Comparison of ENCODE assay signal across 1 cellular context in genomic region chr12:113358381-113359132, GRCh38.
TF ChIP-seq lines count a peak whose summit lies in the region.

Gene PLBD2 (plus strand): TSS chr12:113358587. CDS start chr12:113358601, 14 bp downstream.

TF ChIP-seq in HepG2, 621 proteins besides CTCF, POLR2A, EP300 and RAD21 (continued from another document and continues in another):
- TF ChIP-seq DZIP1 (CRISPR knock-in tag; IDR thresholded peaks at IDR 0.05) (no peak), ERF (CRISPR knock-in tag; IDR thresholded peaks at IDR 0.05) (no peak), PRDM15 (CRISPR knock-in tag; IDR thresholded peaks at IDR 0.05) (no peak), MYPOP (CRISPR knock-in tag; IDR thresholded peaks at IDR 0.05) (0 out of 2 replicates have a peak, but pooled peaks have one; percentile 60), ZNF788 (CRISPR knock-in tag; IDR thresholded peaks at IDR 0.05; ENCODE audit: borderline replicate concordance) (no peak), ZNF24 (IDR thresholded peaks at IDR 0.05) (no peak), KDM3A (CRISPR knock-in tag; IDR thresholded peaks at IDR 0.05; ENCODE audit: low read depth) (no peak), SATB2 (CRISPR knock-in tag; IDR thresholded peaks at IDR 0.05) (no peak), SP5 (CRISPR knock-in tag; IDR thresholded peaks at IDR 0.05; ENCODE audit: borderline replicate concordance, low read depth) (peak; percentile 48; the same call in 1 of the 2 replicates), MLLT10 (CRISPR knock-in tag; IDR thresholded peaks at IDR 0.05) (no peak), TFDP2 (CRISPR knock-in tag; IDR thresholded peaks at IDR 0.05) (no peak), ZNF256 (CRISPR knock-in tag; conservative IDR thresholded peaks at IDR 0.05) (0 out of 2 replicates have a peak, but pooled peaks have one; percentile 25), BCLAF1 (IDR thresholded peaks at IDR 0.05) (no peak), E2F1 (CRISPR knock-in tag; IDR thresholded peaks at IDR 0.05) (no peak), BATF2 (CRISPR knock-in tag; IDR thresholded peaks at IDR 0.05) (no peak), ZNF678 (CRISPR knock-in tag; IDR thresholded peaks at IDR 0.05) (no peak), ZBTB37 (CRISPR knock-in tag; IDR thresholded peaks at IDR 0.05) (no peak), ZNF605 (CRISPR knock-in tag; IDR thresholded peaks at IDR 0.05) (no peak), ZNF710 (CRISPR knock-in tag; IDR thresholded peaks at IDR 0.05; ENCODE audit: borderline replicate concordance) (0 out of 2 replicates have a peak, but pooled peaks have one; percentile 32), PRPF4 (IDR thresholded peaks at IDR 0.05; ENCODE audit: low read depth, low read length, poor library complexity, severe bottlenecking) (no peak), ZNF30 (CRISPR knock-in tag; IDR thresholded peaks at IDR 0.05) (no peak), KAT8 (CRISPR knock-in tag; IDR thresholded peaks at IDR 0.05) (0 out of 2 replicates have a peak, but pooled peaks have one; percentile 56), HNF1A (IDR thresholded peaks at IDR 0.05; ENCODE audit: low read depth) (no peak), HNF1A (CRISPR knock-in tag; IDR thresholded peaks at IDR 0.05; ENCODE audit: borderline replicate concordance) (peak; percentile 37; the same call in 1 of the 2 replicates), GTF3A (CRISPR knock-in tag; conservative IDR thresholded peaks at IDR 0.05) (no peak), NFKB2 (CRISPR knock-in tag; IDR thresholded peaks at IDR 0.05; ENCODE audit: borderline replicate concordance) (0 out of 2 replicates have a peak, but pooled peaks have one; percentile 3), TARDBP (CRISPR knock-in tag; IDR thresholded peaks at IDR 0.05) (no peak), RFX5 (IDR thresholded peaks at IDR 0.05; ENCODE audit: low read depth, low read length) (no peak), TAF1 (CRISPR knock-in tag; IDR thresholded peaks at IDR 0.05) (peak; percentile 64), GABPB1 (CRISPR knock-in tag; IDR thresholded peaks at IDR 0.05) (peak; percentile 75; the same call in 1 of the 2 replicates), KLF11 (CRISPR knock-in tag; IDR thresholded peaks at IDR 0.05) (no peak)
